10 cellular contexts compared by ENCODE assay signal in the genomic region with DNA sequence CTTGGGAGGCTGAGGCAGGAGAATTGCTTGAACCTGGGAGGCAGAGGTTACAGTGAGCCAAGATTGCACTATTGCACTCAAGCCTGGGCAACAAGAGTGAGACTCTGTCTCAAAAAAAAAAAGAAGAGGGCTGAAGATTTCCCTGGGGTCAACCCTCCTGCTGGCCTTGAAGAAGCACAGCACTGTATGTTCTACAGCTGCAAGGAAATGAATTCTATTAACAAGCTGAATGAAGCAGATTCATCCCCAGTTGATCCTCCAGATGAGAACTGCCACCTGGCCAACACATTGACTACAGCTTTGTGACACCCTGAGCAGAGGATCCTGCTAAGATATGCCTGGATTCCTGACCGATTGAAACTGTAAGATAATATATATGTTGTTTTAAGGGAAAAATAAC.
DNase-seq lines count a peak whose midpoint lies in the region; ATAC-seq, FAIRE-seq and TF ChIP-seq lines count a peak whose summit lies in the region.
"Had no signal": no experiment of that assay in that cellular context is flagged by ENCODE, and none has a peak within 500 bp of the region (broad histone marks: within the 10 kb centered on the region; RNA-seq: fewer than 3 reads in every experiment).

No MANE protein-coding gene starts in this region.

- no peaks in the 10 kb centered on the region for H3K4me1 ChIP-seq in right lobe of liver
- H3K4me1 ChIP-seq in HepG2 (ENCODE audit: insufficient read depth, low read length), result peaks cover 36% of the 10 kb centered on the region
- H3K4me1 ChIP-seq in breast epithelium, result peaks cover 0 to 10% of the 10 kb centered on the region in 2 donors
- no peaks in the 10 kb centered on the region for H3K4me1 ChIP-seq in endodermal cell (ENCODE audit: control insufficient read depth, insufficient read depth, low read length)

- no TSS peak for BruUV-seq in HepG2 (replicated peaks; lab: Mats Ljungman, UMichigan)

- H3K9me3 Mint-ChIP-seq in natural killer cell treated with Interleukin-12 subunit alpha and Interleukin-12 subunit beta and Interleukin-15 and Interleukin-18, amount 100 ng/mL, for 72 hours, result no peaks in the 10 kb centered on the region
- peaks cover 16% of the 10 kb centered on the region for H3K9me3 Mint-ChIP-seq in endodermal cell

- H3K4me3 Mint-ChIP-seq in natural killer cell treated with Interleukin-12 subunit alpha and Interleukin-12 subunit beta and Interleukin-15 and Interleukin-18, amount 100 ng/mL, for 72 hours, result peak overlapping the region; percentile 91
- no peak overlapping the region for H3K4me3 Mint-ChIP-seq in endodermal cell

- in situ Hi-C loops in HepG2 (cut with HindIII; ENCODE audit: extremely low pct_ligation_motif_present, low pct_unique_long_range_greater_than_20kb), result no loop called here

- no peak for TF ChIP-seq EP300 in HepG2 (IDR thresholded peaks at IDR 0.05; ENCODE audit: low read depth in 2 of 2, low read length in 2 of 2)
- no peak for TF ChIP-seq EP300 in HepG2 (CRISPR knock-in tag; IDR thresholded peaks at IDR 0.05; ENCODE audit: borderline replicate concordance)

- no peaks in the 10 kb centered on the region for H3K9me3 ChIP-seq in right lobe of liver
- no peaks in the 10 kb centered on the region for H3K9me3 ChIP-seq in HepG2 (ENCODE audit: low read length)
- no peaks in the 10 kb centered on the region for H3K9me3 ChIP-seq in breast epithelium
- H3K9me3 ChIP-seq in endodermal cell (ENCODE audit: control insufficient read depth, low read length), result peaks cover 5% of the 10 kb centered on the region

- no peak for TF ChIP-seq RAD21 in HepG2 (CRISPR knock-in tag; IDR thresholded peaks at IDR 0.05)

- H4K20me1 ChIP-seq in HepG2 (ENCODE audit: insufficient read depth, low read length), result no peaks in the 10 kb centered on the region

- H2AFZ ChIP-seq in HepG2 (ENCODE audit: low read length), result no peak overlapping the region

- no peaks in the 10 kb centered on the region for H3K79me2 ChIP-seq in HepG2 (ENCODE audit: insufficient read depth, low read length)

- POLR2A ChIA-PET in HepG2 (lab: Yijun Ruan, JAX), result no interaction called here

- H3K4me3 ChIP-seq in right lobe of liver (no peak overlapping the region), HepG2 (replicated peaks in 1 of 3; ENCODE audit: insufficient read depth in 1 of 3, low read depth in 2 of 3, low read length in 3 of 3) (no peak overlapping the region), breast epithelium (peak overlapping the region in 1 of 3 donors; percentile 41), endodermal cell (ENCODE audit: low read length) (no peak overlapping the region)

- no peak overlapping the region for H3K4me2 ChIP-seq in HepG2 (ENCODE audit: low read depth, low read length)

- CTCF ChIA-PET in HepG2 (lab: Yijun Ruan, JAX; ENCODE audit: low intra/inter-chr PET ratio, low total read pairs), result no interaction called here

- TF ChIP-seq CTCF in right lobe of liver (IDR thresholded peaks at IDR 0.05) (no peak), HepG2 (CRISPR knock-in tag; IDR thresholded peaks at IDR 0.05) (no peak), breast epithelium (IDR thresholded peaks at IDR 0.05) (no peak), endodermal cell (conservative IDR thresholded peaks at IDR 0.05) (no peak)

- H3K36me3 Mint-ChIP-seq in natural killer cell treated with Interleukin-12 subunit alpha and Interleukin-12 subunit beta and Interleukin-15 and Interleukin-18, amount 100 ng/mL, for 72 hours, result no peaks in the 10 kb centered on the region
- no peaks in the 10 kb centered on the region for H3K36me3 Mint-ChIP-seq in endodermal cell (ENCODE audit: low read depth)

- no peak for FAIRE-seq in HepG2 (lab: Jason Lieb, UNC)

- H3K27ac Mint-ChIP-seq in natural killer cell treated with Interleukin-12 subunit alpha and Interleukin-12 subunit beta and Interleukin-15 and Interleukin-18, amount 100 ng/mL, for 72 hours, result peak overlapping the region; percentile 96 to 97
- no peak overlapping the region for H3K27ac Mint-ChIP-seq in endodermal cell

- no peaks in the 10 kb centered on the region for H3K36me3 ChIP-seq in right lobe of liver
- no peaks in the 10 kb centered on the region for H3K36me3 ChIP-seq in HepG2 (replicated peaks in 1 of 2; ENCODE audit: control insufficient read depth in 1 of 2, insufficient read depth in 2 of 2, low read length in 2 of 2)
- H3K36me3 ChIP-seq in breast epithelium, result no peaks in the 10 kb centered on the region
- H3K36me3 ChIP-seq in endodermal cell (ENCODE audit: control insufficient read depth, insufficient read depth, low read length), result no peaks in the 10 kb centered on the region

- WGBS in right lobe of liver (ENCODE audit: insufficient coverage, low coverage, low lambda C conversion rate, missing lambda C conversion rate), result 100% methylated on average over 1 of the region's 1 CpG
- WGBS in HepG2 (ENCODE audit: low lambda C conversion rate), result 11% methylated on average over 1 of the region's 1 CpG
- WGBS in endodermal cell (ENCODE audit: insufficient coverage in 1 of 2, insufficient read length in 1 of 2), 2 experiments, result 94% methylated on average over 1 of the region's 1 CpG; no CpG with 5 or more reads in 1 of the 2 experiments

- H3K27me3 ChIP-seq in right lobe of liver (no peaks in the 10 kb centered on the region), HepG2 (ENCODE audit: control insufficient read depth in 1 of 2, insufficient read depth in 2 of 2, low read length in 2 of 2) (no peaks in the 10 kb centered on the region; a peak in 1 of 5 replicates), breast epithelium (no peaks in the 10 kb centered on the region), endodermal cell (ENCODE audit: control insufficient read depth, insufficient read depth, low read length, poor library complexity, severe bottlenecking) (no peaks in the 10 kb centered on the region)

- DNase-seq in right lobe of liver (peak in 1 of 3 donors; percentile 19), HepG2 (ENCODE audit: low spot score) (no peak), breast epithelium (ENCODE audit: low spot score in 2 of 2) (no peak), NCI-H510A treated with DMSO at 0.1 percent for 48 hours (lab: John Stamatoyannopoulos, UW) (no peak), endodermal cell (no peak), SIG-M5 (lab: John Stamatoyannopoulos, UW) (no peak)
- no peak for DNase-seq in natural killer cell treated with Interleukin-12 subunit alpha and Interleukin-12 subunit beta and Interleukin-15 and Interleukin-18, amount 100 ng/mL, for 72 hours (ENCODE audit: low spot score)
- DNase-seq: activated gamma-delta T cell treated with Interleukin-2 at 50 U/mL for 16 hours; effector CD4-positive, alpha-beta T cell had no signal

- TF ChIP-seq POLR2A in right lobe of liver (IDR thresholded peaks at IDR 0.05), result no peak
- no peak for TF ChIP-seq POLR2A in HepG2 (IDR thresholded peaks at IDR 0.05; ENCODE audit: insufficient read depth in 1 of 2, low read depth in 2 of 2, low read length in 2 of 2)
- TF ChIP-seq POLR2A in breast epithelium (IDR thresholded peaks at IDR 0.05), result no peak

- intact Hi-C loops in right lobe of liver (cut with DNase I), result no loop called here
- intact Hi-C loops in HepG2 (cut with micrococcal nuclease; ENCODE audit: unreplicated experiment), result loop anchor here (10.0 kb wide), 1 partner anchor 133 kb away; the partner anchor contains the start of gene ADSS2
- intact Hi-C loops in breast epithelium (cut with DNase I; ENCODE audit: low total_unique reads), result no loop called here

- H3K4me1 Mint-ChIP-seq in natural killer cell treated with Interleukin-12 subunit alpha and Interleukin-12 subunit beta and Interleukin-15 and Interleukin-18, amount 100 ng/mL, for 72 hours (ENCODE audit: low read depth in 2 of 2), result peaks cover 71 to 72% of the 10 kb centered on the region in 2 donors
- H3K4me1 Mint-ChIP-seq in endodermal cell, result peaks cover 4% of the 10 kb centered on the region

- ATAC-seq in right lobe of liver (no peak), HepG2 (no peak), HG02763 (IDR thresholded peaks at IDR 0.05; ENCODE audit: unreplicated experiment) (no peak)
- no peak for ATAC-seq in natural killer cell treated with Interleukin-12 subunit alpha and Interleukin-12 subunit beta and Interleukin-15 and Interleukin-18, amount 100 ng/mL, for 72 hours

- no peak overlapping the region for H3K9ac ChIP-seq in HepG2 (ENCODE audit: insufficient read depth, low read depth, low read length)
- no peak overlapping the region for H3K9ac ChIP-seq in endodermal cell (ENCODE audit: extremely low read depth, low read length, poor library complexity, severe bottlenecking)

- no peaks in the 10 kb centered on the region for H3K27me3 Mint-ChIP-seq in natural killer cell treated with Interleukin-12 subunit alpha and Interleukin-12 subunit beta and Interleukin-15 and Interleukin-18, amount 100 ng/mL, for 72 hours
- no peaks in the 10 kb centered on the region for H3K27me3 Mint-ChIP-seq in endodermal cell (ENCODE audit: insufficient read depth)

- H3K27ac ChIP-seq in right lobe of liver (peak overlapping the region; percentile 50 to 55 (median 54)), HepG2 (ENCODE audit: extremely low read length, insufficient read depth, low read length) (no peak overlapping the region), breast epithelium (peak overlapping the region; percentile 88 to 94), endodermal cell (ENCODE audit: low read depth, low read length) (no peak overlapping the region)

TF ChIP-seq in HepG2, 621 proteins besides CTCF, POLR2A, EP300 and RAD21 (continues in another document):
- TF ChIP-seq THRA (CRISPR knock-in tag; IDR thresholded peaks at IDR 0.05; ENCODE audit: borderline replicate concordance) (no peak), ZNF180 (CRISPR knock-in tag; IDR thresholded peaks at IDR 0.05; ENCODE audit: borderline replicate concordance, low read depth) (no peak), NFATC3 (CRISPR knock-in tag; IDR thresholded peaks at IDR 0.05) (no peak), MXD4 (CRISPR knock-in tag; IDR thresholded peaks at IDR 0.05) (no peak), CHD4 (IDR thresholded peaks at IDR 0.05; ENCODE audit: borderline replicate concordance, low read length) (no peak), ZEB1 (IDR thresholded peaks at IDR 0.05; ENCODE audit: insufficient replicate concordance, low read depth) (no peak), STAG1 (CRISPR knock-in tag; IDR thresholded peaks at IDR 0.05) (no peak), HNRNPL (IDR thresholded peaks at IDR 0.05; ENCODE audit: low read depth, low read length) (no peak), KLF9 (CRISPR knock-in tag; IDR thresholded peaks at IDR 0.05; ENCODE audit: low read depth) (no peak)

Comparison
In these comparisons a context has a peak if more than half of its experiments do, and no peak if none do; other contexts are left out.
1. H3K27ac ChIP-seq: peak in right lobe of liver (3 of 3) and breast epithelium (2 of 2); none in HepG2 (single experiment) and endodermal cell (single experiment).